Comparison of ENCODE assay signal across 16 cellular contexts in the genomic region with DNA sequence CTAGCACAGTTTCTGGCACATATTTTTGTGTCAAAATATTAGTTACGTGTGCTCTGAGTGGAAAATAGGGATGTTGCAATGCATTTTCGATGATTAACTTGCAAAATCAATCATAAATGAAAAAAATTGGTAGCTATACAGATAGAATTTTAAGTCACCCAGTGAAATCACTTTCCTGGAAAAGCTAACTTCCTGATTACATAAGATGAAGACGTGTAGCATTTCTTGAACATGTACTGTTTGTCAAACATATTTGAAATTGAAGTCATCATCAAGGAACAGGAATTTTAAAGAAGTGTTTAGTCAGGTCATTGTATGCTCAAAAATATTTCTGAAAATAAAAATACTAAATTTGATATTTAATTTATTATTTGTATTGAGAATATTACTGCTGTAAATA.
"Had no signal": no experiment of that assay in that cellular context is flagged by ENCODE, and none has a peak within 500 bp of the region (broad histone marks: within the 10 kb centered on the region; RNA-seq: fewer than 3 reads in every experiment).

No MANE protein-coding gene starts in this region.

- H3K4me1 ChIP-seq: colonic mucosa had no signal

- H3K27ac Mint-ChIP-seq: activated naive CD4-positive, alpha-beta T cell treated with anti-CD3 and anti-CD28 coated beads, Interleukin-2, amount 50 U/mL, for 72 hours; immature natural killer cell; memory B cell; nephron had no signal

- H3K4me3 ChIP-seq: cardiac muscle cell, colonic mucosa, transverse colon had no signal

- H3K9me3 ChIP-seq: colonic mucosa, transverse colon had no signal

- H3K36me3 ChIP-seq: cardiac muscle cell, colonic mucosa, transverse colon had no signal

- H3K9me3 Mint-ChIP-seq: activated naive CD4-positive, alpha-beta T cell treated with anti-CD3 and anti-CD28 coated beads, Interleukin-2, amount 50 U/mL, for 72 hours; memory B cell; nephron had no signal

- H3K27me3 Mint-ChIP-seq: memory B cell had no signal

- H3K27ac ChIP-seq: cardiac muscle cell, colonic mucosa, transverse colon had no signal

- H3K4me1 Mint-ChIP-seq: immature natural killer cell, nephron had no signal

- DNase-seq: activated CD4-positive, alpha-beta T cell treated with anti-CD3 and anti-CD28 coated beads, Interleukin-2, amount 50 U/mL, for 1 hour; activated effector memory CD4-positive, alpha-beta T cell treated with anti-CD3 and anti-CD28 coated beads, Interleukin-2, amount 50 U/mL, for 16 hours; activated T-cell treated with anti-CD3 and anti-CD28 coated beads, Interleukin-2, amount 50 U/mL, for 1 hour; aorta; colonic mucosa; glutamatergic neuron; immature natural killer cell; stimulated activated CD4-positive, alpha-beta T cell treated with anti-CD3 and anti-CD28 coated beads, Interleukin-12 subunit alpha, Interleukin-12 subunit beta, amount 100 ng/mL, for 4 hours; stimulated activated naive CD4-positive, alpha-beta T cell; substantia nigra; transverse colon had no signal

- ATAC-seq: activated naive CD4-positive, alpha-beta T cell treated with anti-CD3 and anti-CD28 coated beads, Interleukin-2, amount 50 U/mL, for 72 hours; sciatic nerve had no signal

- H3K27me3 ChIP-seq: cardiac muscle cell, colonic mucosa, transverse colon had no signal

- H3K4me3 Mint-ChIP-seq: immature natural killer cell, memory B cell, nephron had no signal

- H3K36me3 Mint-ChIP-seq: activated naive CD4-positive, alpha-beta T cell treated with anti-CD3 and anti-CD28 coated beads, Interleukin-2, amount 50 U/mL, for 72 hours; immature natural killer cell; memory B cell had no signal
